1 cellular context compared by ENCODE assay signal in the genomic region with DNA sequence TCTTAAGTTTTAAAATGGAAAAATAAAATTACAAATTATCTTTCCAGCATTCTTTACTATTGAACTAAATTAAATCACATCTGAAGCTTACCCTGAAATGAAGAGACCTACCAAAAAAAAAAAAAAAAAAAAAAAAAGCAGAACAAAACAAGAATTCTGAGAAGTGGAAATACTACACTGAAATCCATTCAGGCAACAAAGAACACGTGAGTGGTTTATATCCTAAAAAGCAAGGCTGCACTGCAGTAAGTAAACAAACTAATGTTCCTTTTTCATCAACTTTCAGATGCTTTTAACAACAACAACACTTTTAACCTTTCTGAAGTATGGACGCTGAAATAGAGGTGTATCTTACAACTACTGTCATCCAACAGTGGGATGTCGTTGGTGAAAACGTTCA.
TF ChIP-seq lines count a peak whose summit lies in the region.

No MANE protein-coding gene starts in this region.

TF ChIP-seq in IMR-90, 13 proteins besides CTCF, POLR2A, EP300 and RAD21:
- TF ChIP-seq SMC3 (IDR thresholded peaks at IDR 0.05; ENCODE audit: low read depth, low read length) (no peak), CHD1 (IDR thresholded peaks at IDR 0.05; ENCODE audit: low read depth, low read length) (no peak), CEBPB (IDR thresholded peaks at IDR 0.05; ENCODE audit: low read depth, low read length) (no peak), NFE2L2 (IDR thresholded peaks at IDR 0.05; ENCODE audit: low read depth, low read length) (no peak), MAFK (IDR thresholded peaks at IDR 0.05; ENCODE audit: low read depth, low read length) (no peak), MAZ (IDR thresholded peaks at IDR 0.05; ENCODE audit: borderline replicate concordance, low read depth, low read length) (no peak)
- TF ChIP-seq, protein P1, sequence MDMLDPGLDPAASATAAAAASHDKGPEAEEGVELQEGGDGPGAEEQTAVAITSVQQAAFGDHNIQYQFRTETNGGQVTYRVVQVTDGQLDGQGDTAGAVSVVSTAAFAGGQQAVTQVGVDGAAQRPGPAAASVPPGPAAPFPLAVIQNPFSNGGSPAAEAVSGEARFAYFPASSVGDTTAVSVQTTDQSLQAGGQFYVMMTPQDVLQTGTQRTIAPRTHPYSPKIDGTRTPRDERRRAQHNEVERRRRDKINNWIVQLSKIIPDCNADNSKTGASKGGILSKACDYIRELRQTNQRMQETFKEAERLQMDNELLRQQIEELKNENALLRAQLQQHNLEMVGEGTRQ (IDR thresholded peaks at IDR 0.05; ENCODE audit: low read depth, low read length), result no peak
